In genomic region chr1:88684482-88685238, GRCh38 we compare ENCODE assay signal across 8 cellular contexts. TPM values are rescaled to one million over a fixed set of nuclear protein-coding genes. Genes with fewer than 3 reads are reported as not detected.
A peak's percentile ranks its signal among the peaks of the same experiment; 100 is the strongest.
DNase-seq lines count a peak whose midpoint lies in the region; ATAC-seq, FAIRE-seq and TF ChIP-seq lines count a peak whose summit lies in the region.

No MANE protein-coding gene starts in this region.

- H3K27me3 Mint-ChIP-seq in Calu3 (ENCODE audit: unreplicated experiment): no peaks in the 10 kb centered on the region
- H3K27me3 Mint-ChIP-seq in activated T-cell treated with anti-CD3 and anti-CD28 coated beads, Interleukin-2, amount 50 U/mL, for 72 hours (ENCODE audit: low read depth): no peaks in the 10 kb centered on the region
- no peaks in the 10 kb centered on the region for H3K27me3 Mint-ChIP-seq in naive thymus-derived CD8-positive, alpha-beta T cell

- H3K4me3 ChIP-seq in OCI-LY7 (ENCODE audit: low read depth, low read length, poor library complexity, severe bottlenecking) (peak overlapping the region; percentile 90), fibroblast of lung (replicated peaks in 1 of 4; ENCODE audit: control extremely low read depth in 1 of 4, insufficient read depth in 1 of 4, low read depth in 3 of 4, low read length in 4 of 4) (peak overlapping the region; percentile 71 to 99 (median 82))

- FAIRE-seq in HTR-8/SVneo (lab: Jason Lieb, UNC): no peak

- H2AFZ ChIP-seq in OCI-LY7 (ENCODE audit: low read length): peak overlapping the region; percentile 66
- H2AFZ ChIP-seq in fibroblast of lung (ENCODE audit: low read length): peak overlapping the region; percentile 70

- H3K4me1 ChIP-seq in OCI-LY7 (ENCODE audit: insufficient read depth, low read length, poor library complexity, severe bottlenecking) (peaks cover 20% of the 10 kb centered on the region), fibroblast of lung (ENCODE audit: control insufficient read depth, extremely low read depth, insufficient read depth, low read length) (no peaks in the 10 kb centered on the region)

- peak; percentile 38 for ATAC-seq in GM21381 (IDR thresholded peaks at IDR 0.05; ENCODE audit: unreplicated experiment)
- ATAC-seq in activated T-cell treated with anti-CD3 and anti-CD28 coated beads, Interleukin-2, amount 50 U/mL, for 72 hours (replicated peaks in 1 of 2): peak; percentile 46 to 52
- peak; percentile 50 to 54 for ATAC-seq in naive thymus-derived CD8-positive, alpha-beta T cell

- H3K36me3 ChIP-seq in OCI-LY7 (ENCODE audit: insufficient read depth, low read length): peaks cover 19% of the 10 kb centered on the region
- no peaks in the 10 kb centered on the region for H3K36me3 ChIP-seq in fibroblast of lung (ENCODE audit: control insufficient read depth, insufficient read depth, low read length)

- peak overlapping the region; percentile 86 for H3K27ac Mint-ChIP-seq in Calu3 (ENCODE audit: unreplicated experiment)
- H3K27ac Mint-ChIP-seq in activated T-cell treated with anti-CD3 and anti-CD28 coated beads, Interleukin-2, amount 50 U/mL, for 72 hours: peak overlapping the region; percentile 99
- H3K27ac Mint-ChIP-seq in naive thymus-derived CD8-positive, alpha-beta T cell: peak overlapping the region; percentile 95 to 99 (median 97)

- H3K9me2 ChIP-seq in OCI-LY7 (ENCODE audit: insufficient read depth, low read length): no peaks in the 10 kb centered on the region

- TF ChIP-seq CTCF in Calu3 (IDR thresholded peaks at IDR 0.05; ENCODE audit: unreplicated experiment) (no peak), OCI-LY7 (conservative IDR thresholded peaks at IDR 0.05; ENCODE audit: low read length) (peak; percentile 60), fibroblast of lung (conservative IDR thresholded peaks at IDR 0.05 in 1 of 2, IDR thresholded peaks at IDR 0.05 in 1 of 2; ENCODE audit: low read depth in 1 of 2, low read length in 2 of 2) (peak in 1 of 2 donors; percentile 3)

- H4K20me1 ChIP-seq in OCI-LY7 (ENCODE audit: insufficient read depth, low read length): peaks cover 27% of the 10 kb centered on the region
- H4K20me1 ChIP-seq in fibroblast of lung (ENCODE audit: control insufficient read depth, extremely low read depth, insufficient read depth, low read length): no peaks in the 10 kb centered on the region

- no peaks in the 10 kb centered on the region for H3K4me1 Mint-ChIP-seq in Calu3 (ENCODE audit: low read depth, unreplicated experiment)
- peaks cover 51% of the 10 kb centered on the region for H3K4me1 Mint-ChIP-seq in activated T-cell treated with anti-CD3 and anti-CD28 coated beads, Interleukin-2, amount 50 U/mL, for 72 hours (ENCODE audit: low read depth)
- H3K4me1 Mint-ChIP-seq in naive thymus-derived CD8-positive, alpha-beta T cell: peaks cover 20 to 52% (median 29%) of the 10 kb centered on the region in 4 donors

- H3K27me3 ChIP-seq in fibroblast of lung (ENCODE audit: control insufficient read depth, insufficient read depth, low read length): no peaks in the 10 kb centered on the region

- H3K79me2 ChIP-seq in OCI-LY7 (ENCODE audit: insufficient read depth, low read depth, low read length) (peaks cover 56% of the 10 kb centered on the region), fibroblast of lung (ENCODE audit: control insufficient read depth, insufficient read depth, low read length) (peaks cover 44% of the 10 kb centered on the region)

- CTCF ChIA-PET in Calu3 (lab: Charles Lee) (interaction anchor here (0.6 to 3.6 kb wide), 12 partner anchors 9 to 1706 kb away, joined by 3 to 17 read pairs (median 3); no protein-coding TSS in a partner anchor), OCI-LY7 (lab: Charles Lee; ENCODE audit: unreplicated experiment) (interaction anchor here (1.0 to 1.6 kb wide), 2 partner anchors 9 to 13 kb away, joined by 3 to 4 read pairs; no protein-coding TSS in a partner anchor)

- intact Hi-C loops in Calu3 (cut with micrococcal nuclease; ENCODE audit: unreplicated experiment) (no loop called here), OCI-LY7 (cut with micrococcal nuclease; ENCODE audit: unreplicated experiment) (loop anchor here (1.0 to 2.0 kb wide), 2 partner anchors 207 to 1350 kb away; partner anchors contain the start of gene GTF2B)

- DNase-seq in Calu3: peak; percentile 77
- peak; percentile 39 for DNase-seq in HTR-8/SVneo (ENCODE audit: insufficient read length, low spot score)
- DNase-seq in OCI-LY7 (ENCODE audit: low spot score): peak; percentile 74
- peak; percentile 70 to 74 for DNase-seq in activated T-cell treated with anti-CD3 and anti-CD28 coated beads, Interleukin-2, amount 50 U/mL, for 72 hours
- DNase-seq in fibroblast of lung (ENCODE audit: low read depth in 2 of 2): peak; percentile 47 to 75
- DNase-seq in naive thymus-derived CD8-positive, alpha-beta T cell: peak; percentile 43 to 75 (median 64)
- DNase-seq in stimulated activated naive CD4-positive, alpha-beta T cell treated with Interleukin-2 at 50 U/mL for 16 hours (lab: John Stamatoyannopoulos, UW): peak; percentile 50

- peak overlapping the region; percentile 69 for H3K9ac ChIP-seq in fibroblast of lung (ENCODE audit: insufficient read depth, low read length)

- H3K9me3 ChIP-seq in OCI-LY7 (ENCODE audit: low read length) (no peaks in the 10 kb centered on the region), fibroblast of lung (ENCODE audit: control insufficient read depth, insufficient read depth, low read depth, low read length) (no peaks in the 10 kb centered on the region)

- H3K4me2 ChIP-seq in OCI-LY7 (ENCODE audit: low read length) (peak overlapping the region; percentile 91), fibroblast of lung (ENCODE audit: extremely low read depth, insufficient read depth, low read length) (peak overlapping the region; percentile 84)

- no peaks in the 10 kb centered on the region for H3K9me3 Mint-ChIP-seq in Calu3 (ENCODE audit: low read depth, unreplicated experiment)
- H3K9me3 Mint-ChIP-seq in activated T-cell treated with anti-CD3 and anti-CD28 coated beads, Interleukin-2, amount 50 U/mL, for 72 hours: no peaks in the 10 kb centered on the region
- H3K9me3 Mint-ChIP-seq in naive thymus-derived CD8-positive, alpha-beta T cell: no peaks in the 10 kb centered on the region

- POLR2A ChIA-PET in OCI-LY7 (lab: Charles Lee): interaction anchor here (0.7 to 5.9 kb wide), 17 partner anchors 10 to 1970 kb away, joined by 3 to 43 read pairs (median 4); partner anchors contain the start of gene GTF2B
- POLR2A ChIA-PET in naive thymus-derived CD8-positive, alpha-beta T cell (lab: Charles Lee): interaction anchor here (0.6 to 3.1 kb wide), 13 partner anchors 10 to 1980 kb away, joined by 3 to 35 read pairs (median 7); partner anchors contain the start of genes GTF2B, HS2ST1, LMO4 and SELENOF

- H3K4me3 Mint-ChIP-seq in Calu3 (ENCODE audit: low read depth, unreplicated experiment): peak overlapping the region; percentile 88
- peak overlapping the region; percentile 96 to 100 for H3K4me3 Mint-ChIP-seq in activated T-cell treated with anti-CD3 and anti-CD28 coated beads, Interleukin-2, amount 50 U/mL, for 72 hours
- peak overlapping the region; percentile 92 to 99 (median 97) for H3K4me3 Mint-ChIP-seq in naive thymus-derived CD8-positive, alpha-beta T cell

- BruUV-seq in Calu3 (replicated peaks; lab: Mats Ljungman, UMichigan) (no TSS peak), OCI-LY7 (replicated peaks; lab: Mats Ljungman, UMichigan) (no TSS peak)

- H3K27ac ChIP-seq in OCI-LY7 (ENCODE audit: low read depth, low read length, poor library complexity, severe bottlenecking) (peak overlapping the region; percentile 87), fibroblast of lung (ENCODE audit: insufficient read depth, low read length) (peak overlapping the region; percentile 73)

- peaks cover 43% of the 10 kb centered on the region for H3K36me3 Mint-ChIP-seq in Calu3 (ENCODE audit: insufficient read depth, unreplicated experiment)
- peaks cover 4 to 5% of the 10 kb centered on the region in 2 donors for H3K36me3 Mint-ChIP-seq in activated T-cell treated with anti-CD3 and anti-CD28 coated beads, Interleukin-2, amount 50 U/mL, for 72 hours (ENCODE audit: insufficient read depth in 2 of 2)
- H3K36me3 Mint-ChIP-seq in naive thymus-derived CD8-positive, alpha-beta T cell: peaks cover 0 to 11% (median 0%) of the 10 kb centered on the region in 3 donors

RNA-seq across cellular contexts. Expression of gene PKN2, which starts 0.6 kb away (rescaled TPM):
- total RNA-seq in Calu3 (2022) (75.6 and 82.8 TPM in 2 replicates), OCI-LY7 (2022) (28.2 and 31.4 TPM in 2 replicates), fibroblast of lung (22.6 and 28.7 TPM in 2 replicates)
- total RNA-seq in OCI-LY7 (2014; rRNA removed; shearing (Covaris generic)): 19.3 and 22.3 TPM in 2 replicates
- 10 to 100 TPM; 27.4 to 28.1 TPM for total RNA-seq in activated T-cell treated with anti-CD3 and anti-CD28 coated beads, Interleukin-2, amount 50 U/mL, for 72 hours
- 26.8 and 29.9 TPM in 2 replicates for polyA plus RNA-seq in fibroblast of lung
- polyA plus RNA-seq in fibroblast of lung (2012): 14.2 and 17.3 TPM in 2 replicates
- 6.0 and 8.0 TPM in 2 replicates for polyA minus RNA-seq in fibroblast of lung (ENCODE audit: low replicate concordance)
- 10 to 100 TPM; 51.5 to 62.1 TPM for total RNA-seq in naive thymus-derived CD8-positive, alpha-beta T cell
- 1 to 10 TPM; 5.3 to 8.6 (median 7.6) TPM for polyA plus RNA-seq in naive thymus-derived CD8-positive, alpha-beta T cell

Comparison
In these comparisons a context has a peak if more than half of its experiments do, and no peak if none do; other contexts are left out.
1. Peak in every context shown above with its lines: DNase-seq, ATAC-seq, H3K4me3 ChIP-seq and H3K27ac ChIP-seq.